In genomic region chr12:82486524-82487235, GRCh38 we compare ENCODE assay signal across 23 cellular contexts.
DNase-seq lines count a peak whose midpoint lies in the region; ATAC-seq and TF ChIP-seq lines count a peak whose summit lies in the region.
"Had no signal": no experiment of that assay in that cellular context is flagged by ENCODE, and none has a peak within 500 bp of the region (broad histone marks: within the 10 kb centered on the region; RNA-seq: fewer than 3 reads in every experiment).

No MANE protein-coding gene starts in this region.

- H3K27me3 ChIP-seq in mammary epithelial cell (ENCODE audit: insufficient read depth, low read length): no peaks in the 10 kb centered on the region
- H3K27me3 ChIP-seq: ascending aorta, dorsolateral prefrontal cortex, esophagus muscularis mucosa, tibial artery had no signal

- dilution Hi-C loops in mammary epithelial cell (cut with HindIII; ENCODE audit: low sequenced_read_pairs): no loop called here

- H3K79me2 ChIP-seq in mammary epithelial cell (ENCODE audit: insufficient read depth, low read length): no peaks in the 10 kb centered on the region

- peak overlapping the region; percentile 40 for H3K4me2 ChIP-seq in mammary epithelial cell (ENCODE audit: insufficient read depth, low read depth, low read length)

- ATAC-seq in GM21447 (IDR thresholded peaks at IDR 0.05; ENCODE audit: unreplicated experiment) (no peak), GM19467 (IDR thresholded peaks at IDR 0.05; ENCODE audit: unreplicated experiment) (no peak)
- ATAC-seq: left cardiac atrium had no signal

- H3K27ac ChIP-seq in mammary epithelial cell (ENCODE audit: insufficient read depth, low read depth, low read length): no peak overlapping the region
- H3K27ac ChIP-seq: ascending aorta, dorsolateral prefrontal cortex, esophagus muscularis mucosa, prostate gland, tibial artery, VCaP had no signal

- H3K9me3 ChIP-seq in mammary epithelial cell (replicated peaks; ENCODE audit: insufficient read depth, low read length): no peaks in the 10 kb centered on the region
- H3K9me3 ChIP-seq: prostate gland had no signal

- BruUV-seq in mammary epithelial cell (replicated peaks; lab: Mats Ljungman, UMichigan): no TSS peak

- H3K9ac ChIP-seq in mammary epithelial cell (ENCODE audit: insufficient read depth, low read length): no peak overlapping the region

- DNase-seq in LHCN-M2 (ENCODE audit: low read depth) (peak; percentile 40), mammary epithelial cell (peak; percentile 89), fibroblast of the conjunctiva (ENCODE audit: low read depth) (peak; percentile 14), skeletal muscle cell (ENCODE audit: low read depth) (peak; percentile 41)
- no peak for DNase-seq in activated naive CD4-positive, alpha-beta T cell (lab: John Stamatoyannopoulos, UW)
- no peak for DNase-seq in activated CD4-positive, alpha-beta T cell treated with anti-CD3 and anti-CD28 coated beads for 48 hours
- DNase-seq: activated CD4-positive, alpha-beta T cell treated with anti-CD3 and anti-CD28 coated beads, Interleukin-2, amount 50 U/mL, for 4 hours; dorsolateral prefrontal cortex; GF-D8; GOT3; left cardiac atrium; NCI-H1092; NCI-H2029 treated with DMSO at 0.1 percent for 48 hours; Right ventricle myocardium superior; stimulated activated CD4-positive, alpha-beta T cell treated with anti-CD3 and anti-CD28 coated beads, Interleukin-12 subunit alpha, Interleukin-12 subunit beta, amount 100 ng/mL, for 4 hours; T-helper 1 cell; tibial artery had no signal

- H3K4me3 ChIP-seq in mammary epithelial cell (replicated peaks in 1 of 3; ENCODE audit: insufficient read depth in 1 of 3, low read depth in 2 of 3, low read length in 3 of 3): no peak overlapping the region
- no peak overlapping the region for H3K4me3 ChIP-seq in skeletal muscle cell (ENCODE audit: low read depth, low read length)
- H3K4me3 ChIP-seq: ascending aorta, dorsolateral prefrontal cortex, esophagus muscularis mucosa, prostate gland, tibial artery had no signal

- TF ChIP-seq CTCF in mammary epithelial cell (conservative IDR thresholded peaks at IDR 0.05 in 1 of 2, IDR thresholded peaks at IDR 0.05 in 1 of 2; ENCODE audit: extremely low read depth in 1 of 2, insufficient read depth in 1 of 2, low read depth in 1 of 2, low read length in 2 of 2): no peak

- CTCF ChIA-PET in mammary epithelial cell (lab: Charles Lee; ENCODE audit: low non-redundant PET): no interaction called here

- intact Hi-C loops in mammary epithelial cell (cut with micrococcal nuclease): no loop called here

- peaks cover 9% of the 10 kb centered on the region for H3K4me1 ChIP-seq in mammary epithelial cell (ENCODE audit: insufficient read depth, low read length)
- H3K4me1 ChIP-seq: ascending aorta, esophagus muscularis mucosa, prostate gland, tibial artery had no signal

- WGBS in mammary epithelial cell (ENCODE audit: low coverage, missing lambda C conversion rate): 50% methylated on average over 2 of the region's 2 CpGs

- no peaks in the 10 kb centered on the region for H4K20me1 ChIP-seq in mammary epithelial cell (ENCODE audit: insufficient read depth, low read length)

- in situ Hi-C loops in mammary epithelial cell (cut with MboI; ENCODE audit: low sequenced_read_pairs in 2 of 2): no loop called here

- H2AFZ ChIP-seq in mammary epithelial cell (ENCODE audit: low read depth, low read length): no peak overlapping the region

- no peaks in the 10 kb centered on the region for H3K36me3 ChIP-seq in mammary epithelial cell (ENCODE audit: insufficient read depth, low read length)
- H3K36me3 ChIP-seq: ascending aorta, esophagus muscularis mucosa, prostate gland, tibial artery had no signal

Comparison
In these comparisons a context has a peak if more than half of its experiments do, and no peak if none do; other contexts are left out.
1. DNase-seq: peak in LHCN-M2 (single experiment), mammary epithelial cell (single experiment), fibroblast of the conjunctiva (single experiment) and skeletal muscle cell (single experiment); none in activated naive CD4-positive, alpha-beta T cell (0 of 4) and activated CD4-positive, alpha-beta T cell treated with anti-CD3 and anti-CD28 coated beads for 48 hours (single experiment).